8 cellular contexts compared by ENCODE assay signal in genomic region chr1:35894183-35894582, GRCh38. TPM values are rescaled to one million over a fixed set of nuclear protein-coding genes. Genes with fewer than 3 reads are reported as not detected.
DNase-seq lines count a peak whose midpoint lies in the region; ATAC-seq and TF ChIP-seq lines count a peak whose summit lies in the region.
"Had no signal": no experiment of that assay in that cellular context is flagged by ENCODE, and none has a peak within 500 bp of the region (broad histone marks: within the 10 kb centered on the region; RNA-seq: fewer than 3 reads in every experiment).

No MANE protein-coding gene starts in this region.

- TF ChIP-seq CTCF in mesothelial cell of epicardium (IDR thresholded peaks at IDR 0.05; ENCODE audit: unreplicated experiment): no peak

- no peaks in the 10 kb centered on the region for H3K4me1 Mint-ChIP-seq in mesothelial cell of epicardium

- H3K27ac Mint-ChIP-seq in mesothelial cell of epicardium: no peak overlapping the region

- peaks cover 17 to 50% (median 38%) of the 10 kb centered on the region in 3 donors for H3K36me3 ChIP-seq in skeletal muscle tissue (ENCODE audit: control insufficient read depth in 3 of 3, insufficient read depth in 3 of 3, low read length in 3 of 3)

- no peaks in the 10 kb centered on the region for H3K9me3 ChIP-seq in skeletal muscle tissue (ENCODE audit: control insufficient read depth in 3 of 3, low read length in 3 of 3)

- H3K9ac ChIP-seq in skeletal muscle tissue (ENCODE audit: low read depth in 1 of 3, low read length in 3 of 3): no peak overlapping the region

- H3K27me3 Mint-ChIP-seq in mesothelial cell of epicardium (ENCODE audit: low read depth): no peaks in the 10 kb centered on the region

- peak overlapping the region; percentile 45 for H3K27ac ChIP-seq in skeletal muscle tissue (ENCODE audit: low read depth, low read length)

- TF ChIP-seq POLR2A in erythroblast (IDR thresholded peaks at IDR 0.05; ENCODE audit: low read length): no peak

- no peak overlapping the region for H3K4me3 ChIP-seq in skeletal muscle tissue (ENCODE audit: low read length in 3 of 3)

- peaks cover 0 to 23% (median 7%) of the 10 kb centered on the region in 3 donors for H3K4me1 ChIP-seq in skeletal muscle tissue (ENCODE audit: control insufficient read depth in 3 of 3, insufficient read depth in 3 of 3, low read length in 3 of 3)

- DNase-seq in Kasumi-1 (lab: John Stamatoyannopoulos, UW) (peak; percentile 71 to 79), erythroblast (lab: John Stamatoyannopoulos, UW) (peak; percentile 59 to 62), mesothelial cell of epicardium (ENCODE audit: low spot score in 2 of 2, unreplicated experiment in 2 of 2) (no peak)
- DNase-seq in stimulated activated CD4-positive, alpha-beta T cell treated with anti-CD3 and anti-CD28 coated beads, Interleukin-15, amount 100 ng/mL, for 24 hours: no peak
- DNase-seq in effector CD4-positive, alpha-beta T cell: no peak
- DNase-seq: activated effector memory CD4-positive, alpha-beta T cell treated with anti-CD3 and anti-CD28 coated beads, Interleukin-2, amount 50 U/mL, for 16 hours had no signal

- H3K4me3 Mint-ChIP-seq in mesothelial cell of epicardium: no peak overlapping the region

- no peaks in the 10 kb centered on the region for H3K27me3 ChIP-seq in skeletal muscle tissue (ENCODE audit: control insufficient read depth in 3 of 3, insufficient read depth in 3 of 3, low read length in 3 of 3)

- no peaks in the 10 kb centered on the region for H3K9me3 Mint-ChIP-seq in mesothelial cell of epicardium

- ATAC-seq in GM21515 (IDR thresholded peaks at IDR 0.05; ENCODE audit: unreplicated experiment): peak; percentile 49

- peaks cover 32% of the 10 kb centered on the region for H3K36me3 Mint-ChIP-seq in mesothelial cell of epicardium

RNA-seq across cellular contexts. Expression of gene AGO1, which starts 11.2 kb away (rescaled TPM):
- total RNA-seq in skeletal muscle tissue: 5.7 TPM
- 50.7 to 53.6 TPM (median 52.5 TPM) in 3 replicates for total RNA-seq in mesothelial cell of epicardium

RNA-seq across cellular contexts. Expression of gene AGO3, which starts 36.7 kb away (rescaled TPM):
- total RNA-seq in skeletal muscle tissue (13.0 TPM), mesothelial cell of epicardium (48.3 to 52.2 TPM (median 51.7 TPM) in 3 replicates)

Comparison
In these comparisons a context has a peak if more than half of its experiments do, and no peak if none do; other contexts are left out.
1. DNase-seq: peak in Kasumi-1 (2 of 2) and erythroblast (2 of 2); none in mesothelial cell of epicardium (0 of 2), stimulated activated CD4-positive, alpha-beta T cell treated with anti-CD3 and anti-CD28 coated beads, Interleukin-15, amount 100 ng/mL, for 24 hours (single experiment) and effector CD4-positive, alpha-beta T cell (single experiment).